Comparison of ENCODE assay signal across 30 cellular contexts in genomic region chr4:16908377-16909021, GRCh38. TPM values are rescaled to one million over a fixed set of nuclear protein-coding genes. Genes with fewer than 3 reads are reported as not detected.
"Had no signal": no experiment of that assay in that cellular context is flagged by ENCODE, and none has a peak within 500 bp of the region (broad histone marks: within the 10 kb centered on the region; RNA-seq: fewer than 3 reads in every experiment).

No MANE protein-coding gene starts in this region.

- H3K4me3 ChIP-seq: adrenal gland, left lung, lung, smooth muscle cell, stomach, thyroid gland, upper lobe of left lung, vagina had no signal

- H3K27me3 Mint-ChIP-seq: activated naive CD8-positive, alpha-beta T cell; stimulated activated memory B cell treated with anti-CD40 and anti-IgM and Interleukin-4, amounts not matched to agents 10 μg/mL and 1 μg/mL and 100 μg/mL, for 72 hours had no signal

- H3K9me3 ChIP-seq: adrenal gland, left lung, right atrium auricular region, stomach, thyroid gland, upper lobe of left lung, vagina had no signal

- H3K4me1 Mint-ChIP-seq: naive thymus-derived CD4-positive, alpha-beta T cell; stimulated activated memory B cell treated with anti-CD40 and anti-IgM and Interleukin-4, amounts not matched to agents 10 μg/mL and 1 μg/mL and 100 μg/mL, for 72 hours had no signal

- H3K4me3 Mint-ChIP-seq: activated naive CD8-positive, alpha-beta T cell; naive thymus-derived CD4-positive, alpha-beta T cell; neural crest cell; stimulated activated memory B cell treated with anti-CD40 and anti-IgM and Interleukin-4, amounts not matched to agents 10 μg/mL and 1 μg/mL and 100 μg/mL, for 72 hours had no signal

- DNase-seq: activated CD4-positive, alpha-beta T cell treated with anti-CD3 and anti-CD28 coated beads for 4 hours; activated CD4-positive, alpha-beta T cell treated with anti-CD3 and anti-CD28 coated beads, Interleukin-2, amount 50 U/mL, for 4 hours; activated CD8-positive, alpha-beta memory T cell treated with anti-CD3 and anti-CD28 coated beads for 24 hours; activated effector memory CD4-positive, alpha-beta T cell treated with Interleukin-2 at 50 U/mL for 16 hours; activated naive CD4-positive, alpha-beta T cell treated with Interleukin-2 at 50 U/mL for 16 hours; aorta; dorsolateral prefrontal cortex; effector memory CD4-positive, alpha-beta T cell; head of caudate nucleus; hippocampal formation; left lung; naive thymus-derived CD4-positive, alpha-beta T cell; occipital lobe; stimulated activated CD4-positive, alpha-beta T cell treated with anti-CD3 and anti-CD28 coated beads, Interleukin-1b, Interleukin-23, amount 100 ng/mL, for 48 hours; stimulated activated CD4-positive, alpha-beta T cell treated with anti-CD3 and anti-CD28 coated beads, Interleukin-4, amount 100 ng/mL, for 4 hours; stimulated activated CD8-positive, alpha-beta memory T cell treated with anti-CD3 and anti-CD28 coated beads, Interleukin-4, amount 100 ng/mL, for 48 hours; stomach; thyroid gland; upper lobe of left lung had no signal

- H3K27ac Mint-ChIP-seq: activated naive CD8-positive, alpha-beta T cell; naive thymus-derived CD4-positive, alpha-beta T cell; stimulated activated memory B cell treated with anti-CD40 and anti-IgM and Interleukin-4, amounts not matched to agents 10 μg/mL and 1 μg/mL and 100 μg/mL, for 72 hours had no signal

- H3K27me3 ChIP-seq: adrenal gland, dorsolateral prefrontal cortex, left lung, right atrium auricular region, stomach, thyroid gland, upper lobe of left lung, vagina had no signal

- H3K9me3 Mint-ChIP-seq: neural crest cell had no signal

- H3K4me1 ChIP-seq: adrenal gland, left lung, thyroid gland, vagina had no signal

- H3K36me3 Mint-ChIP-seq: activated naive CD8-positive, alpha-beta T cell; brain; naive thymus-derived CD4-positive, alpha-beta T cell; stimulated activated memory B cell treated with anti-CD40 and anti-IgM and Interleukin-4, amounts not matched to agents 10 μg/mL and 1 μg/mL and 100 μg/mL, for 72 hours had no signal

- H3K27ac ChIP-seq: adrenal gland, coronary artery, dorsolateral prefrontal cortex, left lung, right atrium auricular region, stomach, thyroid gland, vagina had no signal

- H3K36me3 ChIP-seq: adrenal gland, left lung, right atrium auricular region, stomach, thyroid gland, upper lobe of left lung, vagina had no signal

- ATAC-seq: left lung; naive thymus-derived CD4-positive, alpha-beta T cell; stimulated activated memory B cell treated with anti-CD40 and anti-IgM and Interleukin-4, amounts not matched to agents 10 μg/mL and 1 μg/mL and 100 μg/mL, for 72 hours had no signal

RNA-seq across cellular contexts. Expression of gene LDB2, which starts 10.1 kb away (rescaled TPM):
- total RNA-seq: T-helper 1 cell treated with Interleukin-12 subunit alpha and Interleukin-12 subunit beta and Interleukin-4 antibody, amounts not matched to agents 30 ng/mL and 1 ng/mL, for 36 hours had no signal
